ENCODE assay signal across 15 cellular contexts in the genomic region with DNA sequence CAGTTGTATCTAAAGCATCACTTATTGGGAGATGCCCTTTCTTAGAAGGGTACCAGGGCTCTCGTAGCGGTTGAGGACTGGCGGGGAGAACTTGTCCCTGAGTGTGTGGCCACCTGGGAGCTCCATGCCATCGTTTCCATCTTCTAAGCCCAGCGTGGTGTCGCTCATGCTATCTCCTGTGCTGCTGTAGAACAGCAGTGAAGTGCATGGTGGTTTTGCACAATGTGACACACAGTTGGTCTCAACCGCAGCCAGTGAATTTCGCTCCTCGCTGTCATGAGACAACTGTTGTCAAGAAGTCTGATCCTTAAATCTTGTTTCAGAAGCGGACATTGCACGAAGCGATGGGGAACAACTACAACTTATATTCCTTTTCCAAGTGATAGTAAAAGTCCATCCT.
DNase-seq lines count a peak whose midpoint lies in the region; ATAC-seq and TF ChIP-seq lines count a peak whose summit lies in the region.
"Had no signal": no experiment of that assay in that cellular context is flagged by ENCODE, and none has a peak within 500 bp of the region (broad histone marks: within the 10 kb centered on the region; RNA-seq: fewer than 3 reads in every experiment).

No MANE protein-coding gene starts in this region.

- no peak overlapping the region for H3K4me3 ChIP-seq in vagina
- H3K4me3 ChIP-seq: HAP-1 had no signal

- H3K27me3 ChIP-seq in vagina: no peaks in the 10 kb centered on the region
- H3K27me3 ChIP-seq: BE2C had no signal

- intact Hi-C loops in vagina (cut with DNase I): no loop called here

- no peak overlapping the region for H3K27ac ChIP-seq in vagina
- H3K27ac ChIP-seq: C4-2B had no signal

- H3K4me1 Mint-ChIP-seq in chondrocyte (ENCODE audit: low read depth) (no peaks in the 10 kb centered on the region), osteocyte (ENCODE audit: unreplicated experiment) (no peaks in the 10 kb centered on the region)
- H3K4me1 Mint-ChIP-seq: CD4-positive, alpha-beta memory T cell had no signal

- H3K36me3 Mint-ChIP-seq in chondrocyte (ENCODE audit: low read depth): no peaks in the 10 kb centered on the region
- H3K36me3 Mint-ChIP-seq in osteocyte (ENCODE audit: unreplicated experiment): no peaks in the 10 kb centered on the region
- H3K36me3 Mint-ChIP-seq: CD4-positive, alpha-beta memory T cell had no signal

- no peak for ATAC-seq in HG02884 (IDR thresholded peaks at IDR 0.05; ENCODE audit: unreplicated experiment)

- peaks cover 14% of the 10 kb centered on the region for H3K27me3 Mint-ChIP-seq in chondrocyte (ENCODE audit: low read depth)
- H3K27me3 Mint-ChIP-seq in osteocyte (ENCODE audit: unreplicated experiment): no peaks in the 10 kb centered on the region

- no peak for TF ChIP-seq POLR2A in vagina (IDR thresholded peaks at IDR 0.05)

- peak; percentile 44 for DNase-seq in activated effector memory CD4-positive, alpha-beta T cell treated with anti-CD3 and anti-CD28 coated beads, Interleukin-2, amount 50 U/mL, for 16 hours
- DNase-seq in activated effector memory CD4-positive, alpha-beta T cell treated with Interleukin-2 at 50 U/mL for 16 hours: no peak
- peak; percentile 54 for DNase-seq in chondrocyte (ENCODE audit: low spot score)
- DNase-seq in osteocyte (ENCODE audit: extremely low spot score, unreplicated experiment): peak; percentile 72
- DNase-seq in vagina (ENCODE audit: extremely low spot score in 2 of 2): peak; percentile 34 to 43
- DNase-seq in SW 1271 (lab: John Stamatoyannopoulos, UW): no peak
- DNase-seq: BE2C; CD4-positive, alpha-beta memory T cell; COR-L47; DND-41; GDM1; GOT3 had no signal

- no peaks in the 10 kb centered on the region for H3K36me3 ChIP-seq in vagina
- H3K36me3 ChIP-seq: HAP-1 had no signal

- H3K4me3 Mint-ChIP-seq in chondrocyte (ENCODE audit: unreplicated experiment): no peak overlapping the region
- H3K4me3 Mint-ChIP-seq in osteocyte (ENCODE audit: unreplicated experiment): no peak overlapping the region
- H3K4me3 Mint-ChIP-seq: CD4-positive, alpha-beta memory T cell had no signal

- no peaks in the 10 kb centered on the region for H3K9me3 ChIP-seq in vagina
- H3K9me3 ChIP-seq: BE2C, HAP-1 had no signal

- TF ChIP-seq CTCF in chondrocyte (IDR thresholded peaks at IDR 0.05): no peak
- no peak for TF ChIP-seq CTCF in osteocyte (IDR thresholded peaks at IDR 0.05)
- TF ChIP-seq CTCF in vagina (IDR thresholded peaks at IDR 0.05): no peak

- H3K9me3 Mint-ChIP-seq in chondrocyte (ENCODE audit: low read depth) (no peaks in the 10 kb centered on the region), osteocyte (ENCODE audit: unreplicated experiment) (no peaks in the 10 kb centered on the region)
- H3K9me3 Mint-ChIP-seq: CD4-positive, alpha-beta memory T cell had no signal

- no peaks in the 10 kb centered on the region for H3K4me1 ChIP-seq in vagina
- H3K4me1 ChIP-seq: HAP-1 had no signal

- H3K27ac Mint-ChIP-seq in chondrocyte (ENCODE audit: unreplicated experiment) (no peak overlapping the region), osteocyte (ENCODE audit: unreplicated experiment) (no peak overlapping the region)
- H3K27ac Mint-ChIP-seq: CD4-positive, alpha-beta memory T cell had no signal

Comparison
In these comparisons a context has a peak if more than half of its experiments do, and no peak if none do; other contexts are left out.
1. DNase-seq: peak in activated effector memory CD4-positive, alpha-beta T cell treated with anti-CD3 and anti-CD28 coated beads, Interleukin-2, amount 50 U/mL, for 16 hours (single experiment), chondrocyte (single experiment), osteocyte (single experiment) and vagina (2 of 2); none in activated effector memory CD4-positive, alpha-beta T cell treated with Interleukin-2 at 50 U/mL for 16 hours (single experiment) and SW 1271 (0 of 2).